3 cellular contexts compared by ENCODE assay signal in genomic region chr21:39510240-39510639, GRCh38.
"Had no signal": no experiment of that assay in that cellular context is flagged by ENCODE, and none has a peak within 500 bp of the region (broad histone marks: within the 10 kb centered on the region; RNA-seq: fewer than 3 reads in every experiment).

No MANE protein-coding gene starts in this region.

- ATAC-seq: GM12878 had no signal

- H3K4me3 ChIP-seq: GM12878 had no signal

- DNase-seq: GDM1, GF-D8 had no signal
